In the genomic region with DNA sequence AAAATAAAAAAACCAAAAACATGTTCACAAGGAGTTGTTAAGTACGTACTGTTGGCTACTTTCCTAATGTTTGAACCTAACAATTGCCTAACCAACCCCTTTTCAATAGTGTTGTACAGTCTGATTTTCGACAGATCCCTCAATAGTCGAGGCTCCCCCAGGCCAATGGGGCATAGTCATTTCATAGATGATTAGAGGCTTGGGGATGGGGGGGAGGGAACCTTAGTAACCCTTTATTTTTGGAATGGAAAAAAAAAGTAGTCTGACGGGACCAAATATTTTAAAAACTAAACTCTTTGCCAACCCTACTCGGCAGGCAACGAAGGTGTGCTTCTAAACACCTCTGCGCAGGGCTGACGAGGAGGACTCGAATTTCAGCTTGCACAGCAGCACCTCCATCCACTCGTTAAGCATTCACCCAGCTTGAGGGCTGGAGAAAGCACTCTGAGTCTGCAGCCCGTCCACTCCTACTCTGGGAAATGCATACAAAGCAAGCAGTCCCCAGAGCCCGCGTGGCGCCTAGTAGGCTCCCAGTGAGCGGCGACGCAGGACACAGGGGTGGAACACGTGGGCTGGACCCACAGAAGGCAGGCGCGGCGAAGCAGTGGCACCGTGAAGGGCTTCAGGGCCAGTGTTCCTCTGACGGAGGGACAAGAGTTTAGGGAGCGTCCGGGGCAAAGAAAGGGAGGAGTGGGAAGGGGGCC, we compare ENCODE assay signal across 8 cellular contexts. TPM values are rescaled to one million over a fixed set of nuclear protein-coding genes. Genes with fewer than 3 reads are reported as not detected.
DNase-seq lines count a peak whose midpoint lies in the region; ATAC-seq and TF ChIP-seq lines count a peak whose summit lies in the region.

No MANE protein-coding gene starts in this region.

- H3K4me3 ChIP-seq in WERI-Rb-1 (ENCODE audit: low read depth, low read length): peak overlapping the region; percentile 82

- H3K27me3 ChIP-seq in WERI-Rb-1 (ENCODE audit: insufficient read depth, low read depth, severe bottlenecking): no peaks in the 10 kb centered on the region

- H3K36me3 ChIP-seq in WERI-Rb-1: peaks cover 27% of the 10 kb centered on the region

- H3K27ac ChIP-seq in WERI-Rb-1: peak overlapping the region; percentile 79

- H3K9me3 ChIP-seq in WERI-Rb-1 (ENCODE audit: severe bottlenecking): no peaks in the 10 kb centered on the region

- TF ChIP-seq CTCF in WERI-Rb-1 (IDR thresholded peaks at IDR 0.05; ENCODE audit: low read depth, low read length): no peak

- intact Hi-C loops in left colon (cut with DNase I, micrococcal nuclease): no loop called here

- ATAC-seq in HG02885 (IDR thresholded peaks at IDR 0.05; ENCODE audit: poor library complexity, unreplicated experiment) (peak; percentile 52), left colon (peak; percentile 66)

- peak; percentile 21 to 55 for DNase-seq in SHP77 (lab: John Stamatoyannopoulos, UW)
- no peak for DNase-seq in SHP77 treated with DMSO at 0.1 percent for 48 hours (lab: John Stamatoyannopoulos, UW)
- DNase-seq in NCI-H1436 treated with DMSO at 0.1 percent for 48 hours (lab: John Stamatoyannopoulos, UW): peak; percentile 32
- DNase-seq in WERI-Rb-1: peak; percentile 59
- DNase-seq in cerebellum (ENCODE audit: low spot score): peak; percentile 32
- peak; percentile 61 to 74 for DNase-seq in left colon
- DNase-seq in stimulated activated CD4-positive, alpha-beta T cell treated with anti-CD3 and anti-CD28 coated beads, Interleukin-1b, Interleukin-23, amount 100 ng/mL, for 4 hours (ENCODE audit: low read depth in 2 of 2): peak; percentile 42 to 44

RNA-seq across cellular contexts. Expression of a gene that starts 0.9 kb away (rescaled TPM):
- 12.2 TPM for total RNA-seq in cerebellum
- total RNA-seq in left colon: 1 to 10 TPM; 5.9 to 8.9 TPM

RNA-seq across cellular contexts. Expression of a gene that starts 10.8 kb away (rescaled TPM):
- total RNA-seq in cerebellum (22.5 TPM), left colon (10 to 100 TPM; 12.9 to 17.6 TPM)
